Comparison of ENCODE assay signal across 8 cellular contexts in the genomic region with DNA sequence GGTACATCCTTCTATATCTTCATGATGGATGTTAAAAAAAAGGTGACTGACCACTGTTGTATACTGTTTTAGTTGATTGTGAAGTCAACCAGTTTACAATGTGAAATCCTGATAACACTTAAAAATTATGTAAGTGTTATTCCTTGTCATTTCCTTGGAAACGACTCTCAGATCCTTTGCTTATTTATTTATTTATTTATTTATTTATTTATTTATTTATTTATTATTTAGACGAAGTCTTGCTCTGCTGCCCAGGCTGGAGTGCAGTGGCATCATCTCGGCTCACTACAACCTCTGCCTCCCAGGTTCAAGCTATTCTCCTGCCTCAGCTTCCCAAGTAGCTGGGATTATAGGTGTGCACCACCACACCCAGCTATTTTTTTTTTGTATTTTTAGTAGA. TPM values are rescaled to one million over a fixed set of nuclear protein-coding genes. Genes with fewer than 3 reads are reported as not detected.
"Had no signal": no experiment of that assay in that cellular context is flagged by ENCODE, and none has a peak within 500 bp of the region (broad histone marks: within the 10 kb centered on the region; RNA-seq: fewer than 3 reads in every experiment).

No MANE protein-coding gene starts in this region.

RNA-seq across cellular contexts. Expression of a gene that starts 58.0 kb away (rescaled TPM):
- total RNA-seq: dermis blood vessel endothelial cell, dermis microvascular lymphatic vessel endothelial cell, endothelial cell of umbilical vein, esophagus muscularis mucosa, fibroblast of lung, gastrocnemius medialis, heart left ventricle had no signal
- polyA plus RNA-seq: endothelial cell of umbilical vein, heart left ventricle, heart right ventricle had no signal
